8 cellular contexts compared by ENCODE assay signal in genomic region chr2:11343626-11344341, GRCh38. TPM values are rescaled to one million over a fixed set of nuclear protein-coding genes. Genes with fewer than 3 reads are reported as not detected.
DNase-seq lines count a peak whose midpoint lies in the region; ATAC-seq and TF ChIP-seq lines count a peak whose summit lies in the region.

No MANE protein-coding gene starts in this region.

- H3K4me1 Mint-ChIP-seq in CD4-positive, alpha-beta memory T cell, result peaks cover 27 to 49% (median 28%) of the 10 kb centered on the region in 4 donors
- peaks cover 29% of the 10 kb centered on the region for H3K4me1 Mint-ChIP-seq in activated naive CD4-positive, alpha-beta T cell treated with anti-CD3 and anti-CD28 coated beads for 36 hours (ENCODE audit: low read depth)

- DNase-seq in CD4-positive, alpha-beta memory T cell, result peak; percentile 19 to 44 (median 23)
- DNase-seq in GM19240 (ENCODE audit: insufficient read length, low spot score) (peak; percentile 30), Peyer's patch (peak; percentile 54 to 77 (median 73)), Right ventricle myocardium inferior (ENCODE audit: missing footprints) (peak; percentile 83), posterior cingulate gyrus (peak in 8 of 10 donors; percentile 17 to 88 (median 30)), HPDE6-E6E7 (ENCODE audit: extremely low spot score) (no peak)
- DNase-seq in activated naive CD4-positive, alpha-beta T cell treated with anti-CD3 and anti-CD28 coated beads for 36 hours, result peak; percentile 47

- H3K27me3 ChIP-seq in CD4-positive, alpha-beta memory T cell (ENCODE audit: insufficient read depth, low read length), result no peaks in the 10 kb centered on the region
- no peaks in the 10 kb centered on the region for H3K27me3 ChIP-seq in Peyer's patch

- H3K36me3 ChIP-seq in CD4-positive, alpha-beta memory T cell (ENCODE audit: insufficient read depth, low read length), result no peaks in the 10 kb centered on the region
- no peaks in the 10 kb centered on the region for H3K36me3 ChIP-seq in Peyer's patch

- ATAC-seq in HG03342 (IDR thresholded peaks at IDR 0.05; ENCODE audit: unreplicated experiment), result peak; percentile 28
- peak; percentile 43 for ATAC-seq in Right ventricle myocardium inferior

- H3K4me1 ChIP-seq in CD4-positive, alpha-beta memory T cell (ENCODE audit: insufficient read depth, low read length), result peaks cover 40% of the 10 kb centered on the region
- H3K4me1 ChIP-seq in Peyer's patch, result peaks cover 0 to 27% (median 4%) of the 10 kb centered on the region in 4 donors

- intact Hi-C loops in CD4-positive, alpha-beta memory T cell (cut with micrococcal nuclease), result loop anchor here (1.0 to 10.0 kb wide), 4 partner anchors 188 to 1391 kb away; partner anchors contain the start of genes GRHL1, LPIN1, PDIA6 and SLC66A3
- intact Hi-C loops in activated naive CD4-positive, alpha-beta T cell treated with anti-CD3 and anti-CD28 coated beads for 36 hours (cut with micrococcal nuclease), result loop anchor here (1.0 to 10.0 kb wide), 6 partner anchors 109 to 531 kb away; partner anchors contain the start of genes PDIA6 and SLC66A3
- intact Hi-C loops in Right ventricle myocardium inferior (cut with DNase I) (loop anchor here (2.0 to 5.0 kb wide), 4 partner anchors 31 to 111 kb away; no protein-coding TSS in a partner anchor), posterior cingulate gyrus (cut with DNase I) (loop anchor here (10.0 kb wide), 2 partner anchors 109 to 189 kb away; partner anchors contain the start of gene SLC66A3)

- TF ChIP-seq POLR2A in Peyer's patch (IDR thresholded peaks at IDR 0.05), result peak; percentile 17 to 31

- H3K9me3 ChIP-seq in CD4-positive, alpha-beta memory T cell (ENCODE audit: control insufficient read depth in 1 of 2, low read length in 2 of 2), result no peaks in the 10 kb centered on the region
- H3K9me3 ChIP-seq in Peyer's patch, result no peaks in the 10 kb centered on the region

- peaks cover 0 to 11% of the 10 kb centered on the region in 2 donors for H3K36me3 Mint-ChIP-seq in CD4-positive, alpha-beta memory T cell
- peaks cover 2% of the 10 kb centered on the region for H3K36me3 Mint-ChIP-seq in activated naive CD4-positive, alpha-beta T cell treated with anti-CD3 and anti-CD28 coated beads for 36 hours (ENCODE audit: low read depth)

- POLR2A ChIA-PET in CD4-positive, alpha-beta memory T cell (lab: Charles Lee; ENCODE audit: partially characterized antibody), result interaction anchor here (0.9 to 3.0 kb wide), 11 partner anchors 12 to 1316 kb away, joined by 3 to 24 read pairs (median 7); partner anchors contain the start of genes E2F6, PDIA6 and SLC66A3

- peak overlapping the region; percentile 83 to 97 (median 95) for H3K27ac Mint-ChIP-seq in CD4-positive, alpha-beta memory T cell
- H3K27ac Mint-ChIP-seq in activated naive CD4-positive, alpha-beta T cell treated with anti-CD3 and anti-CD28 coated beads for 36 hours, result peak overlapping the region; percentile 85

- H3K27me3 Mint-ChIP-seq in CD4-positive, alpha-beta memory T cell, result no peaks in the 10 kb centered on the region
- H3K27me3 Mint-ChIP-seq in activated naive CD4-positive, alpha-beta T cell treated with anti-CD3 and anti-CD28 coated beads for 36 hours (ENCODE audit: low read depth), result no peaks in the 10 kb centered on the region

- no peaks in the 10 kb centered on the region for H3K9me3 Mint-ChIP-seq in CD4-positive, alpha-beta memory T cell
- H3K9me3 Mint-ChIP-seq in activated naive CD4-positive, alpha-beta T cell treated with anti-CD3 and anti-CD28 coated beads for 36 hours, result no peaks in the 10 kb centered on the region

- TF ChIP-seq CTCF in Peyer's patch (IDR thresholded peaks at IDR 0.05), result no peak

- peak overlapping the region; percentile 81 to 94 for H3K4me3 ChIP-seq in CD4-positive, alpha-beta memory T cell (ENCODE audit: low read length in 2 of 2)
- peak overlapping the region; percentile 65 to 97 (median 94) for H3K4me3 ChIP-seq in Peyer's patch

- peak overlapping the region; percentile 53 for H3K27ac ChIP-seq in CD4-positive, alpha-beta memory T cell (ENCODE audit: low read depth, low read length)
- peak overlapping the region; percentile 91 to 96 (median 95) for H3K27ac ChIP-seq in Peyer's patch

- CTCF ChIA-PET in CD4-positive, alpha-beta memory T cell (lab: Charles Lee; ENCODE audit: partially characterized antibody), result interaction anchor here (1.3 kb wide), 1 partner anchor 211 kb away, joined by 10 read pairs; a partner anchor contains a TSS
- CTCF ChIA-PET in activated naive CD4-positive, alpha-beta T cell treated with anti-CD3 and anti-CD28 coated beads for 36 hours (lab: Charles Lee), result interaction anchor here (0.6 to 1.6 kb wide), 5 partner anchors 17 to 241 kb away, joined by 3 to 5 read pairs (median 4); a partner anchor contains a TSS

- peak overlapping the region; percentile 94 to 100 (median 98) for H3K4me3 Mint-ChIP-seq in CD4-positive, alpha-beta memory T cell
- H3K4me3 Mint-ChIP-seq in activated naive CD4-positive, alpha-beta T cell treated with anti-CD3 and anti-CD28 coated beads for 36 hours, result peak overlapping the region; percentile 99

RNA-seq across cellular contexts. Expression of gene ROCK2, which starts 0.7 kb away (rescaled TPM):
- 10 to 100 TPM; 24.3 to 26.7 TPM for total RNA-seq in CD4-positive, alpha-beta memory T cell
- 10 to 100 TPM in 1 of 2 donors, 1 to 10 TPM in 1; 4.0 to 18.8 TPM for polyA plus RNA-seq in CD4-positive, alpha-beta memory T cell
- 10 to 100 TPM; 51.0 to 75.9 (median 67.6) TPM for total RNA-seq in Peyer's patch
- total RNA-seq in activated naive CD4-positive, alpha-beta T cell treated with anti-CD3 and anti-CD28 coated beads for 36 hours, result 1 to 10 TPM; 8.4 to 9.4 TPM
- 34.4 TPM for total RNA-seq in Right ventricle myocardium inferior
